8 cellular contexts compared by ENCODE assay signal in the genomic region with DNA sequence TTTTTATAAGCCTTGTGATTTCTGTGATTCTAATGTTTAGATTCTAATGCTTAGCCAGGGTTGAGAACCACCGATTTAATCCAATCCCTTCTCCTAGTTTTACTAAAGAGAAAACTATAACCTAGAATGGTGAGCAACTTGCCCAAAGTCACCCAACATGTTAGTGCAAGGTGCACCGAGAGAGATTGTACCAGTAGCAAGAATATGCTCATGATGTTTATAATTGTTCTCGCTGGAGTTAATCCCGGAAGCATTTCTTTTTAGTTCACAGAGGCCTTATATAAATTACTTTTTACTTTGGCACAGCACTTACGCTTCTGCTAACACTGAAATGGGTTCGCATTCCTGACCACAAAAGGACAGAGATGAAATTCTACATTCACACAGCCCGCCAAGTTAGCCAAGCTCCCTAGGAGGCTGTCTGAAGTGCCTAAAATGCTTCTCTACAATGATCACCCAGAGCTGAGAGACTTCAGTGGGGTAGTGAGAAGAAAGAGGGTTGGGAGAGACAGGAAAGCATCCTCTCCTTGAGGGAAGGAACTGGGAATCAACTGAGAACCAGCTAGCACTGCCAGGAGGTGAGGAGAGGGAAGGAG. TPM values are rescaled to one million over a fixed set of nuclear protein-coding genes. Genes with fewer than 3 reads are reported as not detected.
DNase-seq lines count a peak whose midpoint lies in the region; ATAC-seq and TF ChIP-seq lines count a peak whose summit lies in the region.

No MANE protein-coding gene starts in this region.

- no peak for TF ChIP-seq CTCF in CD8-positive, alpha-beta T cell (IDR thresholded peaks at IDR 0.05)

- POLR2A ChIA-PET in CD8-positive, alpha-beta T cell (lab: Charles Lee) = interaction anchor here (0.6 to 3.9 kb wide), 13 partner anchors 9 to 1037 kb away, joined by 3 to 24 read pairs (median 5); a partner anchor contains a TSS

- H2BK120ac ChIP-seq in neuronal stem cell (ENCODE audit: low read depth, low read length) = no peak overlapping the region

- peaks cover 23% of the 10 kb centered on the region for H3K4me1 ChIP-seq in CD8-positive, alpha-beta T cell (ENCODE audit: insufficient read depth, low read length)
- peaks cover 26 to 29% of the 10 kb centered on the region in 2 donors for H3K4me1 ChIP-seq in neuronal stem cell (ENCODE audit: control insufficient read depth in 2 of 2, insufficient read depth in 1 of 2, low read depth in 1 of 2, low read length in 2 of 2)

- H3K4ac ChIP-seq in neuronal stem cell (ENCODE audit: low read length) = no peak overlapping the region

- intact Hi-C loops in CD8-positive, alpha-beta T cell (cut with DNase I, micrococcal nuclease) = loop anchor here (5.0 kb wide), 2 partner anchors 752 to 1303 kb away; a partner anchor contains a TSS

- H3K27ac ChIP-seq in CD8-positive, alpha-beta T cell (ENCODE audit: low read depth, low read length) = no peak overlapping the region
- no peak overlapping the region for H3K27ac ChIP-seq in neuronal stem cell (replicated peaks; ENCODE audit: low read length)

- no peaks in the 10 kb centered on the region for H3K9me3 Mint-ChIP-seq in CD8-positive, alpha-beta T cell
- H3K9me3 Mint-ChIP-seq in effector memory CD8-positive, alpha-beta T cell = peaks cover 0 to 1% of the 10 kb centered on the region in 2 donors

- no peak for DNase-seq in CD8-positive, alpha-beta T cell
- DNase-seq in NCI-H69 (lab: John Stamatoyannopoulos, UW) (peak; percentile 48), neuronal stem cell (ENCODE audit: low spot score) (no peak), islet precursor cell (no peak), Ammon's horn (ENCODE audit: low spot score) (no peak)
- DNase-seq in effector memory CD8-positive, alpha-beta T cell = no peak
- no peak for DNase-seq in central memory CD4-positive, alpha-beta T cell

- H2AFZ ChIP-seq in neuronal stem cell (ENCODE audit: low read length) = peak overlapping the region; percentile 95

- no peaks in the 10 kb centered on the region for H3K27me3 ChIP-seq in CD8-positive, alpha-beta T cell (ENCODE audit: insufficient read depth, low read length)
- peaks cover 0 to 10% (median 0%) of the 10 kb centered on the region in 3 experiments for H3K27me3 ChIP-seq in neuronal stem cell (ENCODE audit: control insufficient read depth in 3 of 3, insufficient read depth in 3 of 3, low read depth in 1 of 3, low read length in 3 of 3)

- H2AK5ac ChIP-seq in neuronal stem cell (ENCODE audit: low read depth, low read length) = no peak overlapping the region

- no peak for ATAC-seq in CD8-positive, alpha-beta T cell
- ATAC-seq in effector memory CD8-positive, alpha-beta T cell (replicated peaks) = no peak
- ATAC-seq in GM19324 (IDR thresholded peaks at IDR 0.05; ENCODE audit: low FRiP score, unreplicated experiment) = no peak

- H3K79me1 ChIP-seq in neuronal stem cell (ENCODE audit: low read depth, low read length) = peaks cover 6% of the 10 kb centered on the region

- H3K4me3 ChIP-seq in CD8-positive, alpha-beta T cell (ENCODE audit: low read depth, low read length) = peak overlapping the region; percentile 84
- H3K4me3 ChIP-seq in neuronal stem cell (ENCODE audit: low read length in 2 of 2) = peak overlapping the region; percentile 79 to 90

- no peak overlapping the region for H3K18ac ChIP-seq in neuronal stem cell (ENCODE audit: low read length)

- no CpG with 5 or more reads among the region's 7 CpGs for WGBS in neuronal stem cell (ENCODE audit: extremely low coverage in 2 of 2, insufficient read length in 2 of 2, insufficient replicate concordance in 1 of 2), 2 donors

- no peak overlapping the region for H4K91ac ChIP-seq in neuronal stem cell (ENCODE audit: low read depth, low read length, poor library complexity)

- CTCF ChIA-PET in CD8-positive, alpha-beta T cell (lab: Charles Lee) = interaction anchor here (0.7 to 14.8 kb wide), 6 partner anchors 9 to 68 kb away, joined by 3 to 176 read pairs (median 6); a partner anchor contains a TSS

- H3K23ac ChIP-seq in neuronal stem cell (ENCODE audit: low read depth, low read length, poor library complexity) = no peak overlapping the region

- H4K8ac ChIP-seq in neuronal stem cell (ENCODE audit: low read depth, low read length) = no peak overlapping the region

- H3K4me2 ChIP-seq in neuronal stem cell (ENCODE audit: insufficient read depth, low read length, poor library complexity, severe bottlenecking) = peak overlapping the region; percentile 85

- peaks cover 31% of the 10 kb centered on the region for H3K4me1 Mint-ChIP-seq in CD8-positive, alpha-beta T cell (ENCODE audit: low read depth)
- H3K4me1 Mint-ChIP-seq in effector memory CD8-positive, alpha-beta T cell (ENCODE audit: low read depth in 2 of 2) = peaks cover 18 to 21% of the 10 kb centered on the region in 2 donors

- no peak overlapping the region for H2BK15ac ChIP-seq in neuronal stem cell (ENCODE audit: low read length)

- no peak overlapping the region for H2BK5ac ChIP-seq in neuronal stem cell (ENCODE audit: low read length)

- no peaks in the 10 kb centered on the region for H3K27me3 Mint-ChIP-seq in CD8-positive, alpha-beta T cell (ENCODE audit: low read depth)
- H3K27me3 Mint-ChIP-seq in effector memory CD8-positive, alpha-beta T cell = peaks cover 0 to 8% of the 10 kb centered on the region in 2 donors

- H3K36me3 Mint-ChIP-seq in CD8-positive, alpha-beta T cell = peaks cover 18% of the 10 kb centered on the region
- H3K36me3 Mint-ChIP-seq in effector memory CD8-positive, alpha-beta T cell (ENCODE audit: insufficient read depth) = peaks cover 17% of the 10 kb centered on the region

- H3K27ac Mint-ChIP-seq in CD8-positive, alpha-beta T cell = peak overlapping the region; percentile 90
- peak overlapping the region; percentile 97 for H3K27ac Mint-ChIP-seq in effector memory CD8-positive, alpha-beta T cell

- H3K4me3 Mint-ChIP-seq in CD8-positive, alpha-beta T cell = peak overlapping the region; percentile 94
- H3K4me3 Mint-ChIP-seq in effector memory CD8-positive, alpha-beta T cell = peak overlapping the region; percentile 92 to 94

- no peaks in the 10 kb centered on the region for H3K36me3 ChIP-seq in CD8-positive, alpha-beta T cell (ENCODE audit: insufficient read depth, low read length)
- peaks cover under 1 to 14% of the 10 kb centered on the region in 2 donors for H3K36me3 ChIP-seq in neuronal stem cell (replicated peaks in 1 of 2; ENCODE audit: control insufficient read depth in 2 of 2, insufficient read depth in 2 of 2, low read length in 2 of 2)

- no peaks in the 10 kb centered on the region for H3K9me3 ChIP-seq in CD8-positive, alpha-beta T cell (ENCODE audit: low read length)
- H3K9me3 ChIP-seq in neuronal stem cell (replicated peaks in 1 of 2; ENCODE audit: control insufficient read depth in 2 of 2, insufficient read depth in 1 of 2, low read depth in 1 of 2, low read length in 2 of 2) = no peaks in the 10 kb centered on the region

- H3K9ac ChIP-seq in neuronal stem cell (ENCODE audit: low read depth, low read length, poor library complexity) = no peak overlapping the region

- H3K14ac ChIP-seq in neuronal stem cell (ENCODE audit: low read length) = no peak overlapping the region

- H2BK12ac ChIP-seq in neuronal stem cell (ENCODE audit: low read length) = no peak overlapping the region

RNA-seq across cellular contexts. Expression of a gene that starts 0.6 kb away (rescaled TPM):
- total RNA-seq in CD8-positive, alpha-beta T cell = 10 to 100 TPM; 29.4 to 29.6 TPM
- polyA plus RNA-seq in neuronal stem cell (2013, experiment 1 of 2) = 97.5 TPM
- polyA plus RNA-seq in neuronal stem cell (2013, experiment 2 of 2) = 97.1 TPM

RNA-seq across cellular contexts. Expression of a gene that starts 4.9 kb away (rescaled TPM):
- total RNA-seq in CD8-positive, alpha-beta T cell = 1 to 10 TPM; 5.5 to 7.8 TPM
- 7.0 TPM for polyA plus RNA-seq in neuronal stem cell (2013, experiment 1 of 2)
- polyA plus RNA-seq in neuronal stem cell (2013, experiment 2 of 2) = 6.2 TPM

RNA-seq across cellular contexts. Expression of a gene that starts 7.6 kb away (rescaled TPM):
- 1 to 10 TPM; 1.0 to 1.1 TPM for total RNA-seq in CD8-positive, alpha-beta T cell
- polyA plus RNA-seq in neuronal stem cell (2013, experiment 1 of 2) = 59.4 TPM
- 56.0 TPM for polyA plus RNA-seq in neuronal stem cell (2013, experiment 2 of 2)

RNA-seq across cellular contexts. Expression of a gene that starts 13.5 kb away (rescaled TPM):
- 10 to 100 TPM; 27.0 to 33.8 TPM for total RNA-seq in CD8-positive, alpha-beta T cell
- polyA plus RNA-seq in neuronal stem cell (2013, experiment 1 of 2) = 879 TPM
- polyA plus RNA-seq in neuronal stem cell (2013, experiment 2 of 2) = 873 TPM

RNA-seq across cellular contexts. Expression of a gene that starts 27.7 kb away (rescaled TPM):
- total RNA-seq in CD8-positive, alpha-beta T cell = 1 to 10 TPM; 4.3 to 4.6 TPM
- polyA plus RNA-seq in neuronal stem cell (2013, experiment 1 of 2) = 26.1 TPM
- polyA plus RNA-seq in neuronal stem cell (2013, experiment 2 of 2) = 26.4 TPM
